Comparison of ENCODE assay signal across 20 cellular contexts in the genomic region with DNA sequence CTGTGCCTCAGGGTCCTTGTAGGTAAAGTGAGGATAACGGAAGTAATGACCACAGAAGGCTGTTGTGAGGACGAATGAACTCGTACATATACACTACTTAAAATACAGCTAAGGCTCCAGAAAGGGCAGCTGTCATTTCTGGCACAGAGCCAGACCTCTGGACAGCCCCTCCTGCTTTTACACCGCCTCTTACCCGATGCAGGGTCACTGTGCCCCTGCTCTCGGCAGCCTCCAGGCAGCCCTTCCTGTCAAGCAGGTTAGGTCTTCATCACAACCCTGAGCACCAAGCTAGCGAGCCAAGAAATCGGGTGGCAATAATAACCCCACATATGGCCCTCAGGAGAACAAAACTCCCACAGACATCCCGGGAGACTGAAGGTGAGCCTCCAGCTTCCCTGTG. TPM values are rescaled to one million over a fixed set of nuclear protein-coding genes. Genes with fewer than 3 reads are reported as not detected.
A peak's percentile ranks its signal among the peaks of the same experiment; 100 is the strongest.
DNase-seq lines count a peak whose midpoint lies in the region; ATAC-seq, FAIRE-seq and TF ChIP-seq lines count a peak whose summit lies in the region.
"Had no signal": no experiment of that assay in that cellular context is flagged by ENCODE, and none has a peak within 500 bp of the region (broad histone marks: within the 10 kb centered on the region; RNA-seq: fewer than 3 reads in every experiment).

No MANE protein-coding gene starts in this region.

- H3K4me3 Mint-ChIP-seq in glutamatergic neuron (ENCODE audit: unreplicated experiment) = no peak overlapping the region
- H3K4me3 Mint-ChIP-seq: activated CD8-positive, alpha-beta memory T cell treated with anti-CD3 and anti-CD28 coated beads, Interleukin-2, amount 10 ng/mL, durations not matched to agents 7 days and 5 days; dendritic cell treated with granulocyte-macrophage colony-stimulating factor and Interleukin-4, amounts not matched to agents 40 ng/mL and 50 ng/mL, for 4 days; H9 had no signal

- no peak for TF ChIP-seq POLR2A in gastroesophageal sphincter (IDR thresholded peaks at IDR 0.05)

- H3K9me3 ChIP-seq in HAP-1 (no peaks in the 10 kb centered on the region), gastroesophageal sphincter (no peaks in the 10 kb centered on the region)
- H3K9me3 ChIP-seq: spleen, stomach, uterus had no signal

- peaks cover 8% of the 10 kb centered on the region for H3K4me1 Mint-ChIP-seq in glutamatergic neuron (ENCODE audit: low read depth, unreplicated experiment)

- WGBS in gastroesophageal sphincter (ENCODE audit: low coverage in 1 of 2), 2 donors = 31 to 50% methylated on average over 2 to 6 of the region's 9 CpGs

- no peak for ATAC-seq in gastroesophageal sphincter
- ATAC-seq: activated CD8-positive, alpha-beta memory T cell treated with anti-CD3 and anti-CD28 coated beads, Interleukin-2, amount 10 ng/mL, durations not matched to agents 7 days and 5 days had no signal

- H3K36me3 Mint-ChIP-seq in glutamatergic neuron (ENCODE audit: unreplicated experiment) = no peaks in the 10 kb centered on the region
- H3K36me3 Mint-ChIP-seq: activated CD8-positive, alpha-beta memory T cell treated with anti-CD3 and anti-CD28 coated beads, Interleukin-2, amount 10 ng/mL, durations not matched to agents 7 days and 5 days had no signal

- H3K9me3 Mint-ChIP-seq in glutamatergic neuron (ENCODE audit: unreplicated experiment) = peaks cover 6% of the 10 kb centered on the region
- H3K9me3 Mint-ChIP-seq: dendritic cell treated with granulocyte-macrophage colony-stimulating factor and Interleukin-4, amounts not matched to agents 40 ng/mL and 50 ng/mL, for 4 days; H9 had no signal

- peak; percentile 89 for FAIRE-seq in HTR-8/SVneo (lab: Jason Lieb, UNC)
- FAIRE-seq: islet of Langerhans had no signal

- no peak overlapping the region for H3K27ac ChIP-seq in gastroesophageal sphincter
- H3K27ac ChIP-seq: parathyroid adenoma, stomach, uterus had no signal

- H3K27me3 ChIP-seq in HAP-1 (ENCODE audit: low read depth) = no peaks in the 10 kb centered on the region
- no peaks in the 10 kb centered on the region for H3K27me3 ChIP-seq in gastroesophageal sphincter
- H3K27me3 ChIP-seq: spleen, stomach, uterus had no signal

- H3K36me3 ChIP-seq in HAP-1 (replicated peaks) = no peaks in the 10 kb centered on the region
- H3K36me3 ChIP-seq in gastroesophageal sphincter = no peaks in the 10 kb centered on the region
- H3K36me3 ChIP-seq: uterus had no signal

- DNase-seq in DMS 273 (lab: John Stamatoyannopoulos, UW; ENCODE audit: unreplicated experiment) (peak; percentile 89), HTR-8/SVneo (ENCODE audit: insufficient read length, low spot score) (no peak), NCI-H524 treated with DMSO at 0.1 percent for 48 hours (lab: John Stamatoyannopoulos, UW) (peak; percentile 70), glutamatergic neuron (peak; percentile 64), HAP-1 (ENCODE audit: low spot score in 2 of 2) (no peak), NK-92 (lab: John Stamatoyannopoulos, UW; ENCODE audit: unreplicated experiment) (no peak)
- DNase-seq: activated CD8-positive, alpha-beta memory T cell treated with anti-CD3 and anti-CD28 coated beads, Interleukin-2, amount 10 ng/mL, durations not matched to agents 7 days and 5 days; erythroblast; H9; head of caudate nucleus; IMR-90; midbrain; NCI-H1048; stomach; uterus had no signal

- H3K27me3 Mint-ChIP-seq in glutamatergic neuron (ENCODE audit: unreplicated experiment) = peaks cover 7% of the 10 kb centered on the region
- H3K27me3 Mint-ChIP-seq: activated CD8-positive, alpha-beta memory T cell treated with anti-CD3 and anti-CD28 coated beads, Interleukin-2, amount 10 ng/mL, durations not matched to agents 7 days and 5 days; dendritic cell treated with granulocyte-macrophage colony-stimulating factor and Interleukin-4, amounts not matched to agents 40 ng/mL and 50 ng/mL, for 4 days had no signal

- TF ChIP-seq CTCF in glutamatergic neuron (IDR thresholded peaks at IDR 0.05; ENCODE audit: partially characterized antibody, unreplicated experiment) = no peak
- no peak for TF ChIP-seq CTCF in gastroesophageal sphincter (IDR thresholded peaks at IDR 0.05)

- in situ Hi-C loops in HAP-1 (cut with MboI; ENCODE audit: low sequenced_read_pairs) = no loop called here

- H3K4me3 ChIP-seq in HAP-1 = no peak overlapping the region
- H3K4me3 ChIP-seq in gastroesophageal sphincter = no peak overlapping the region
- H3K4me3 ChIP-seq: spleen, stomach, uterus had no signal

- no peak for TF ChIP-seq EP300 in gastroesophageal sphincter (IDR thresholded peaks at IDR 0.05)

- H3K4me1 ChIP-seq in HAP-1 = no peaks in the 10 kb centered on the region
- no peaks in the 10 kb centered on the region for H3K4me1 ChIP-seq in gastroesophageal sphincter
- H3K4me1 ChIP-seq: parathyroid adenoma, stomach, uterus had no signal

- H3K27ac Mint-ChIP-seq in glutamatergic neuron (ENCODE audit: unreplicated experiment) = peak overlapping the region; percentile 59
- H3K27ac Mint-ChIP-seq: activated CD8-positive, alpha-beta memory T cell treated with anti-CD3 and anti-CD28 coated beads, Interleukin-2, amount 10 ng/mL, durations not matched to agents 7 days and 5 days; H9 had no signal

RNA-seq across cellular contexts. Expression of a gene that starts 8.5 kb away (rescaled TPM):
- total RNA-seq in glutamatergic neuron (ENCODE audit: unreplicated experiment) (7.5 TPM), gastroesophageal sphincter (1 to 10 TPM in 3 of 4 donors, under 1 TPM in 1; 0.94 to 3.9 (median 2.5) TPM)

RNA-seq across cellular contexts. Expression of a gene that starts 53.1 kb away (rescaled TPM):
- total RNA-seq in glutamatergic neuron (ENCODE audit: unreplicated experiment) (32.4 TPM), gastroesophageal sphincter (1 to 10 TPM; 1.8 to 6.1 (median 4.0) TPM)

Comparison
In these comparisons a context has a peak if more than half of its experiments do, and no peak if none do; other contexts are left out.
1. DNase-seq: peak in DMS 273 (single experiment), NCI-H524 treated with DMSO at 0.1 percent for 48 hours (single experiment) and glutamatergic neuron (single experiment); none in HTR-8/SVneo (single experiment), HAP-1 (0 of 2) and NK-92 (single experiment).